8 cellular contexts compared by ENCODE assay signal in the genomic region with DNA sequence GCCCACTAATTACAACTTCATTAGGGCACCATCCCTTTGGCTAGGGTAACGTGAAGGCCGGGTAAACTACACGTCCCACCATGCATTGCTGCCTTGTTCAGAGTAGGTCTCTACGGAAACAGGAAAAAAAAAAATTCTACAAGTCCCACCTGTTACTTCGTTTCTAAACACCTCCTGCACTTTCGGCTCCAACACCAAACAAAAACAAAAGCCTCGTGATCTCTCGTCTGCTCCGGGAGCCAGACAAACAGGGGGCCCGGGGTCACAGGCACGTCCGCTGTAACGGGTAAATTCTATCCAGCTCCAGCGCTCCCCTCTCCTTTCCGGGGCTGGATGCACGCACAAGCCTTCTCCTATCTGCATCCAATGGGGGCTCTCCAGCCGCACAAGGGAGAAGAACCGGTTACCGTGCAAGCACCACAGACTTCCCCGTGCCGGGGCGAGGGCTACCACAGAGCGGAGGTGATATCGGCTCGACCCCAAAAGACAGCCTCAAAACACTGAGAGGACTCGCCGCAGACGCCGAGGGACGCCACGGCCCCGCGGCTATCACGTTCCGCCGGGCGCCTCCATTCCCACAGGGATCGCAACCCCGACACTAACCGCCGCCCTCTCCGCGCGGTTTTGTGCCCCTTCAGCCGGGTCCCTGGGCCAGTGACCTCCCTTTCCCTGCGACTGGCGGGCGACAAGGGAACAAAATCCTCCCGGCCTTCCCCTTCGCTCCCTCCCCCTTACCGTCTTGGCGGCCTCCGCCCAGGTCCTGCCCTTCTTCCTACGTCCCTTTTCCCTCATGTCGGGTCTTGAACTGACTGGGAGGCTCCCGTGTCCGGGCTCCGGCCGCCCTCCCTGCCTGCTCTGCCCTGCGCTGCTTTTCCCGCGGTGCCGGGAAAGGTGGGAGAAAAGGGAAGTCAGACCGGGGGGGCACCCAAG. TPM values are rescaled to one million over a fixed set of nuclear protein-coding genes. Genes with fewer than 3 reads are reported as not detected.
DNase-seq lines count a peak whose midpoint lies in the region; ATAC-seq, FAIRE-seq and TF ChIP-seq lines count a peak whose summit lies in the region.

No MANE protein-coding gene starts in this region.

- H3K36me3 ChIP-seq in astrocyte (ENCODE audit: insufficient read depth, low read length) (no peaks in the 10 kb centered on the region), sigmoid colon (peaks cover 0 to 5% (median 0%) of the 10 kb centered on the region in 4 donors)

- H3K9me3 Mint-ChIP-seq in astrocyte (ENCODE audit: unreplicated experiment), result no peaks in the 10 kb centered on the region

- peaks cover 36% of the 10 kb centered on the region for H4K20me1 ChIP-seq in astrocyte (ENCODE audit: insufficient read depth, low read length)

- H3K4me3 Mint-ChIP-seq in astrocyte (ENCODE audit: unreplicated experiment), result peak overlapping the region; percentile 98

- TF ChIP-seq CTCF in GM12864 (IDR thresholded peaks at IDR 0.05; ENCODE audit: low read depth, low read length, missing control alignments) (no peak), astrocyte (IDR thresholded peaks at IDR 0.05; ENCODE audit: insufficient read depth, low read depth, low read length) (no peak), sigmoid colon (IDR thresholded peaks at IDR 0.05) (no peak)

- H3K4me2 ChIP-seq in astrocyte (ENCODE audit: low read length), result peak overlapping the region; percentile 99

- H3K27me3 ChIP-seq in astrocyte (ENCODE audit: insufficient read depth, low read length) (no peaks in the 10 kb centered on the region), sigmoid colon (no peaks in the 10 kb centered on the region)

- 0 to 1% methylated on average over 64 of the region's 64 CpGs for WGBS in sigmoid colon, 2 donors

- TF ChIP-seq POLR2A in sigmoid colon (IDR thresholded peaks at IDR 0.05), result no peak

- intact Hi-C loops in sigmoid colon (cut with DNase I), result loop anchor here (2.0 to 5.0 kb wide), 3 partner anchors 105 to 205 kb away; a partner anchor contains a TSS

- TF ChIP-seq EP300 in sigmoid colon (IDR thresholded peaks at IDR 0.05), result no peak

- no peaks in the 10 kb centered on the region for H3K36me3 Mint-ChIP-seq in astrocyte (ENCODE audit: low read depth, unreplicated experiment)

- FAIRE-seq in astrocyte (lab: Jason Lieb, UNC), result no peak

- H3K4me1 ChIP-seq in astrocyte (ENCODE audit: insufficient read depth, low read length) (peaks cover 12% of the 10 kb centered on the region), sigmoid colon (peaks cover 0 to 30% (median 19%) of the 10 kb centered on the region in 4 donors)

- peaks cover 15% of the 10 kb centered on the region for H3K4me1 Mint-ChIP-seq in astrocyte (ENCODE audit: low read depth, unreplicated experiment)

- H3K27ac ChIP-seq in astrocyte (ENCODE audit: low read depth, low read length) (peak overlapping the region; percentile 98), sigmoid colon (peak overlapping the region; percentile 91 to 97 (median 92))

- ATAC-seq in HG02759 (IDR thresholded peaks at IDR 0.05; ENCODE audit: unreplicated experiment), result peak; percentile 44

- DNase-seq in GM12864 (ENCODE audit: low read depth) (peak; percentile 70), NCI-H146 (lab: John Stamatoyannopoulos, UW) (peak; percentile 75), T-helper 9 cell (peak; percentile 39), astrocyte (ENCODE audit: low read depth) (peak; percentile 53), hypothalamus (lab: John Stamatoyannopoulos, UW) (peak in 45 of 51 donors; percentile 9 to 95 (median 42)), sigmoid colon (peak; percentile 74), cortex of kidney (lab: John Stamatoyannopoulos, UW) (no peak)

- H3K27ac Mint-ChIP-seq in astrocyte (ENCODE audit: unreplicated experiment), result peak overlapping the region; percentile 88

- H3K4me3 ChIP-seq in GM12864 (ENCODE audit: low read depth, low read length), result peak overlapping the region; percentile 85
- peak overlapping the region; percentile 84 for H3K4me3 ChIP-seq in astrocyte (ENCODE audit: insufficient read depth, low read depth, low read length)
- peak overlapping the region; percentile 61 to 93 (median 80) for H3K4me3 ChIP-seq in sigmoid colon

- peak overlapping the region; percentile 87 for H2AFZ ChIP-seq in astrocyte (ENCODE audit: low read depth, low read length)

- peaks cover 54% of the 10 kb centered on the region for H3K79me2 ChIP-seq in astrocyte (ENCODE audit: insufficient read depth, low read length)

- H3K27me3 Mint-ChIP-seq in astrocyte (ENCODE audit: low read depth, unreplicated experiment), result no peaks in the 10 kb centered on the region

- H3K9me3 ChIP-seq in astrocyte (ENCODE audit: insufficient read depth, low read depth, low read length) (no peaks in the 10 kb centered on the region), sigmoid colon (no peaks in the 10 kb centered on the region)

- peak overlapping the region; percentile 99 for H3K9ac ChIP-seq in astrocyte (ENCODE audit: low read length)

RNA-seq across cellular contexts. Expression of a gene that starts 0.6 kb away (rescaled TPM):
- 21.9 and 25.8 TPM in 2 replicates for total RNA-seq in astrocyte
- total RNA-seq in sigmoid colon, result 10 to 100 TPM; 10.7 to 15.5 (median 14.4) TPM
- polyA plus RNA-seq in sigmoid colon, result 1 to 10 TPM; 1.8 to 7.1 (median 2.5) TPM
